Comparison of ENCODE assay signal across 20 cellular contexts in genomic region chr6:125255201-125255600, GRCh38. TPM values are rescaled to one million over a fixed set of nuclear protein-coding genes. Genes with fewer than 3 reads are reported as not detected.
DNase-seq lines count a peak whose midpoint lies in the region; ATAC-seq and TF ChIP-seq lines count a peak whose summit lies in the region.
"Had no signal": no experiment of that assay in that cellular context is flagged by ENCODE, and none has a peak within 500 bp of the region (broad histone marks: within the 10 kb centered on the region; RNA-seq: fewer than 3 reads in every experiment).

No MANE protein-coding gene starts in this region.

- in situ Hi-C loops in mammary epithelial cell (cut with MboI; ENCODE audit: low sequenced_read_pairs in 2 of 2): loop anchor here in 1 of 2 donors (25.0 kb wide), 1 partner anchor 93 kb away; the partner anchor contains the start of gene TPD52L1

- intact Hi-C loops in mammary epithelial cell (cut with micrococcal nuclease) (loop anchor here (5.0 kb wide), 1 partner anchor 103 kb away; the partner anchor contains the start of gene TPD52L1), breast epithelium (cut with DNase I; ENCODE audit: low total_unique reads) (no loop called here), Right ventricle myocardium inferior (cut with DNase I) (no loop called here)

- TF ChIP-seq CTCF in mammary epithelial cell (conservative IDR thresholded peaks at IDR 0.05 in 1 of 2, IDR thresholded peaks at IDR 0.05 in 1 of 2; ENCODE audit: extremely low read depth in 1 of 2, insufficient read depth in 1 of 2, low read depth in 1 of 2, low read length in 2 of 2) (no peak), breast epithelium (IDR thresholded peaks at IDR 0.05) (no peak), epithelial cell of esophagus (IDR thresholded peaks at IDR 0.05; ENCODE audit: insufficient read depth, low read depth, low read length, missing control alignments) (no peak), neural progenitor cell (IDR thresholded peaks at IDR 0.05) (no peak)

- no peak overlapping the region for H3K9ac ChIP-seq in mammary epithelial cell (ENCODE audit: insufficient read depth, low read length)
- H3K9ac ChIP-seq in neural progenitor cell: no peak overlapping the region

- ATAC-seq in Right ventricle myocardium inferior: no peak

- H2AFZ ChIP-seq in mammary epithelial cell (ENCODE audit: low read depth, low read length) (no peak overlapping the region), neural progenitor cell (replicated peaks) (no peak overlapping the region)

- no peak overlapping the region for H3K4me3 Mint-ChIP-seq in neural progenitor cell
- H3K4me3 Mint-ChIP-seq: CD4-positive, alpha-beta T cell had no signal

- H3K79me2 ChIP-seq in mammary epithelial cell (ENCODE audit: insufficient read depth, low read length): no peaks in the 10 kb centered on the region
- H3K79me2 ChIP-seq in neural progenitor cell (ENCODE audit: low read depth): no peaks in the 10 kb centered on the region

- H3K36me3 ChIP-seq in mammary epithelial cell (ENCODE audit: insufficient read depth, low read length): peaks cover 3% of the 10 kb centered on the region
- no peaks in the 10 kb centered on the region for H3K36me3 ChIP-seq in breast epithelium
- no peaks in the 10 kb centered on the region for H3K36me3 ChIP-seq in neural progenitor cell
- H3K36me3 ChIP-seq: BE2C had no signal

- TSS peak; percentile 38 for BruUV-seq in mammary epithelial cell (replicated peaks; lab: Mats Ljungman, UMichigan)

- TF ChIP-seq POLR2A in breast epithelium (IDR thresholded peaks at IDR 0.05): no peak

- no peak overlapping the region for H3K27ac ChIP-seq in mammary epithelial cell (ENCODE audit: insufficient read depth, low read depth, low read length)
- H3K27ac ChIP-seq in breast epithelium: no peak overlapping the region
- no peak overlapping the region for H3K27ac ChIP-seq in neural progenitor cell

- dilution Hi-C loops in mammary epithelial cell (cut with HindIII; ENCODE audit: low sequenced_read_pairs): no loop called here

- H3K27me3 ChIP-seq in mammary epithelial cell (ENCODE audit: insufficient read depth, low read length) (no peaks in the 10 kb centered on the region), breast epithelium (no peaks in the 10 kb centered on the region), neural progenitor cell (no peaks in the 10 kb centered on the region)
- H3K27me3 ChIP-seq: BE2C had no signal

- no peaks in the 10 kb centered on the region for H3K9me3 Mint-ChIP-seq in neural progenitor cell
- H3K9me3 Mint-ChIP-seq: CD4-positive, alpha-beta T cell had no signal

- H3K4me3 ChIP-seq in mammary epithelial cell (replicated peaks in 1 of 3; ENCODE audit: insufficient read depth in 1 of 3, low read depth in 2 of 3, low read length in 3 of 3): no peak overlapping the region
- no peak overlapping the region for H3K4me3 ChIP-seq in breast epithelium
- H3K4me3 ChIP-seq in epithelial cell of esophagus (ENCODE audit: low read length): no peak overlapping the region
- H3K4me3 ChIP-seq in neural progenitor cell: no peak overlapping the region

- H3K9me3 ChIP-seq in mammary epithelial cell (replicated peaks; ENCODE audit: insufficient read depth, low read length) (no peaks in the 10 kb centered on the region), breast epithelium (no peaks in the 10 kb centered on the region), neural progenitor cell (ENCODE audit: low read depth) (no peaks in the 10 kb centered on the region)
- H3K9me3 ChIP-seq: BE2C had no signal

- peaks cover 26% of the 10 kb centered on the region for H3K4me1 ChIP-seq in mammary epithelial cell (ENCODE audit: insufficient read depth, low read length)
- H3K4me1 ChIP-seq in breast epithelium: no peaks in the 10 kb centered on the region
- H3K4me1 ChIP-seq in neural progenitor cell: peaks cover 14% of the 10 kb centered on the region
- H3K4me1 ChIP-seq: BE2C had no signal

- H3K4me1 Mint-ChIP-seq in neural progenitor cell: peaks cover 10% of the 10 kb centered on the region

- H3K27me3 Mint-ChIP-seq in neural progenitor cell (ENCODE audit: insufficient read depth, low read depth): no peaks in the 10 kb centered on the region
- H3K27me3 Mint-ChIP-seq: CD4-positive, alpha-beta T cell had no signal

- no peak overlapping the region for H3K27ac Mint-ChIP-seq in neural progenitor cell
- H3K27ac Mint-ChIP-seq: CD4-positive, alpha-beta T cell had no signal

- no peak overlapping the region for H3K4me2 ChIP-seq in mammary epithelial cell (ENCODE audit: insufficient read depth, low read depth, low read length)
- H3K4me2 ChIP-seq in neural progenitor cell: no peak overlapping the region

- CTCF ChIA-PET in mammary epithelial cell (lab: Charles Lee; ENCODE audit: low non-redundant PET): no interaction called here

- 20% methylated on average over 3 of the region's 3 CpGs for WGBS in mammary epithelial cell (ENCODE audit: low coverage, missing lambda C conversion rate)

- H3K36me3 Mint-ChIP-seq in neural progenitor cell: no peaks in the 10 kb centered on the region

- peak; percentile 64 for DNase-seq in mammary epithelial cell
- no peak for DNase-seq in breast epithelium (ENCODE audit: low spot score in 2 of 2)
- peak; percentile 52 for DNase-seq in epithelial cell of esophagus (ENCODE audit: low read depth)
- peak; percentile 18 for DNase-seq in kidney glomerular epithelial cell (lab: John Stamatoyannopoulos, UW)
- no peak for DNase-seq in putamen (ENCODE audit: low spot score)
- DNase-seq in neural progenitor cell (ENCODE audit: low spot score): no peak
- no peak for DNase-seq in epidermal melanocyte (ENCODE audit: insufficient read length, low spot score)
- DNase-seq in Right ventricle myocardium inferior (ENCODE audit: missing footprints): no peak
- DNase-seq: 8988T; BE2C; Calu3; CD4-positive, alpha-beta T cell; DMS53; H7; NCI-H1417; NCI-H187 treated with DMSO at 0.1 percent for 48 hours; NCI-H2171; NCI-H446; NCI-H69; OCI-M1 had no signal

- no peaks in the 10 kb centered on the region for H4K20me1 ChIP-seq in mammary epithelial cell (ENCODE audit: insufficient read depth, low read length)
- no peaks in the 10 kb centered on the region for H4K20me1 ChIP-seq in neural progenitor cell (ENCODE audit: low read depth)

- H3F3A ChIP-seq in neural progenitor cell (ENCODE audit: low read depth): no peaks in the 10 kb centered on the region

RNA-seq across cellular contexts. Expression of gene HDDC2, which starts 46.6 kb away (rescaled TPM):
- total RNA-seq in mammary epithelial cell (10 to 100 TPM; 39.5 to 76.6 TPM), breast epithelium (10 to 100 TPM; 60.6 to 96.2 (median 88.1) TPM), neural progenitor cell (ENCODE audit: low replicate concordance) (76.1 and 114 TPM in 2 replicates), Right ventricle myocardium inferior (91.6 TPM)
- 95.7 TPM for polyA plus RNA-seq in mammary epithelial cell
- 63.7 TPM for polyA minus RNA-seq in mammary epithelial cell

Comparison
In these comparisons a context has a peak if more than half of its experiments do, and no peak if none do; other contexts are left out.
1. DNase-seq: peak in mammary epithelial cell (single experiment), epithelial cell of esophagus (single experiment) and kidney glomerular epithelial cell (single experiment); none in breast epithelium (0 of 2), putamen (single experiment), neural progenitor cell (single experiment), epidermal melanocyte (single experiment) and Right ventricle myocardium inferior (single experiment).